In genomic region chr9:81559741-81560140, GRCh38 we compare ENCODE assay signal across 11 cellular contexts.
DNase-seq lines count a peak whose midpoint lies in the region; ATAC-seq and TF ChIP-seq lines count a peak whose summit lies in the region.
"Had no signal": no experiment of that assay in that cellular context is flagged by ENCODE, and none has a peak within 500 bp of the region (broad histone marks: within the 10 kb centered on the region; RNA-seq: fewer than 3 reads in every experiment).

No MANE protein-coding gene starts in this region.

- H3K4me1 ChIP-seq in DND-41 (ENCODE audit: insufficient read depth, low read length) (no peaks in the 10 kb centered on the region), ascending aorta (peaks cover 0 to 16% of the 10 kb centered on the region in 2 donors), gastrocnemius medialis (peaks cover 19 to 37% of the 10 kb centered on the region in 2 donors)

- no peak overlapping the region for H3K27ac ChIP-seq in DND-41 (ENCODE audit: low read length)
- H3K27ac ChIP-seq in ascending aorta, result peak overlapping the region in 1 of 2 donors; percentile 23
- no peak overlapping the region for H3K27ac ChIP-seq in gastrocnemius medialis
- H3K27ac ChIP-seq: psoas muscle had no signal

- H3K36me3 ChIP-seq in DND-41 (ENCODE audit: insufficient read depth, low read length) (no peaks in the 10 kb centered on the region), ascending aorta (no peaks in the 10 kb centered on the region), gastrocnemius medialis (no peaks in the 10 kb centered on the region)

- in situ Hi-C loops in gastrocnemius medialis (cut with MboI; ENCODE audit: low sequenced_read_pairs in 4 of 4), result no loop called here

- intact Hi-C loops in ascending aorta (cut with DNase I) (no loop called here), gastrocnemius medialis (cut with DNase I; ENCODE audit: low total_unique reads) (no loop called here)

- no peaks in the 10 kb centered on the region for H3K27me3 ChIP-seq in DND-41 (ENCODE audit: insufficient read depth, low read length, poor library complexity)
- H3K27me3 ChIP-seq in ascending aorta, result no peaks in the 10 kb centered on the region
- no peaks in the 10 kb centered on the region for H3K27me3 ChIP-seq in gastrocnemius medialis

- peak overlapping the region; percentile 34; the same call in 1 of the 2 replicates for H2AFZ ChIP-seq in DND-41 (ENCODE audit: low read depth, low read length)

- DNase-seq in DND-41, result no peak
- peak; percentile 23 for DNase-seq in RKO (ENCODE audit: low spot score)
- peak; percentile 86 for DNase-seq in epithelial cell of esophagus (ENCODE audit: low read depth)
- peak; percentile 94 for DNase-seq in non-pigmented ciliary epithelial cell (ENCODE audit: low read depth)
- no peak for DNase-seq in stimulated activated effector memory CD8-positive, alpha-beta T cell treated with anti-CD3 and anti-CD28 coated beads, Interleukin-12 subunit alpha, Interleukin-12 subunit beta, amount 100 ng/mL, for 72 hours (ENCODE audit: low spot score in 2 of 2)
- DNase-seq in ascending aorta (ENCODE audit: low spot score in 2 of 2), result no peak
- DNase-seq in gastrocnemius medialis, result no peak
- DNase-seq: H9, NCI-H2171, psoas muscle had no signal

- H3K4me2 ChIP-seq in DND-41 (ENCODE audit: insufficient read depth, low read length), result no peak overlapping the region

- no peaks in the 10 kb centered on the region for H3K79me2 ChIP-seq in DND-41 (ENCODE audit: insufficient read depth, low read length)

- H3K9me3 ChIP-seq in DND-41 (ENCODE audit: insufficient read depth, low read length, severe bottlenecking) (no peaks in the 10 kb centered on the region), ascending aorta (no peaks in the 10 kb centered on the region), gastrocnemius medialis (no peaks in the 10 kb centered on the region)
- H3K9me3 ChIP-seq: psoas muscle had no signal

- H3K4me3 ChIP-seq in DND-41 (ENCODE audit: low read depth in 1 of 2, low read length in 2 of 2) (no peak overlapping the region), epithelial cell of esophagus (ENCODE audit: low read length) (no peak overlapping the region), ascending aorta (no peak overlapping the region), gastrocnemius medialis (no peak overlapping the region)
- H3K4me3 ChIP-seq: psoas muscle had no signal

- H3K9ac ChIP-seq in DND-41 (ENCODE audit: low read depth, low read length), result no peak overlapping the region

- no peak for ATAC-seq in DND-41 (ENCODE audit: insufficient read depth, low read depth)
- ATAC-seq in stimulated activated effector memory CD8-positive, alpha-beta T cell treated with anti-CD3 and anti-CD28 coated beads, Interleukin-12 subunit alpha, Interleukin-12 subunit beta, amount 100 ng/mL, for 72 hours, result no peak
- ATAC-seq in gastrocnemius medialis, result no peak
- ATAC-seq in GM18909 (IDR thresholded peaks at IDR 0.05; ENCODE audit: poor library complexity, unreplicated experiment), result no peak

- peaks cover 3% of the 10 kb centered on the region for H3K9me3 Mint-ChIP-seq in stimulated activated effector memory CD8-positive, alpha-beta T cell treated with anti-CD3 and anti-CD28 coated beads, Interleukin-12 subunit alpha, Interleukin-12 subunit beta, amount 100 ng/mL, for 72 hours
- H3K9me3 Mint-ChIP-seq: H9 had no signal

- H4K20me1 ChIP-seq in DND-41 (ENCODE audit: insufficient read depth, low read length), result no peaks in the 10 kb centered on the region

- no peaks in the 10 kb centered on the region for H3K4me1 Mint-ChIP-seq in stimulated activated effector memory CD8-positive, alpha-beta T cell treated with anti-CD3 and anti-CD28 coated beads, Interleukin-12 subunit alpha, Interleukin-12 subunit beta, amount 100 ng/mL, for 72 hours

- H3K27ac Mint-ChIP-seq in stimulated activated effector memory CD8-positive, alpha-beta T cell treated with anti-CD3 and anti-CD28 coated beads, Interleukin-12 subunit alpha, Interleukin-12 subunit beta, amount 100 ng/mL, for 72 hours, result no peak overlapping the region
- H3K27ac Mint-ChIP-seq: H9 had no signal

- TF ChIP-seq CTCF in DND-41 (IDR thresholded peaks at IDR 0.05; ENCODE audit: borderline replicate concordance, extremely low read depth, low read length, poor library complexity, severe bottlenecking), result no peak
- TF ChIP-seq CTCF in epithelial cell of esophagus (IDR thresholded peaks at IDR 0.05; ENCODE audit: insufficient read depth, low read depth, low read length, missing control alignments), result no peak
- no peak for TF ChIP-seq CTCF in ascending aorta (IDR thresholded peaks at IDR 0.05)
- no peak for TF ChIP-seq CTCF in gastrocnemius medialis (IDR thresholded peaks at IDR 0.05 in 4 of 5, conservative IDR thresholded peaks at IDR 0.05 in 1 of 5)

- no peak overlapping the region for H3K4me3 Mint-ChIP-seq in stimulated activated effector memory CD8-positive, alpha-beta T cell treated with anti-CD3 and anti-CD28 coated beads, Interleukin-12 subunit alpha, Interleukin-12 subunit beta, amount 100 ng/mL, for 72 hours
- H3K4me3 Mint-ChIP-seq: H9 had no signal

- no peaks in the 10 kb centered on the region for H3K36me3 Mint-ChIP-seq in stimulated activated effector memory CD8-positive, alpha-beta T cell treated with anti-CD3 and anti-CD28 coated beads, Interleukin-12 subunit alpha, Interleukin-12 subunit beta, amount 100 ng/mL, for 72 hours

- TF ChIP-seq POLR2A in gastrocnemius medialis (IDR thresholded peaks at IDR 0.05), result no peak

Comparison
In these comparisons a context has a peak if more than half of its experiments do, and no peak if none do; other contexts are left out.
1. DNase-seq: peak in RKO (single experiment), epithelial cell of esophagus (single experiment) and non-pigmented ciliary epithelial cell (single experiment); none in DND-41 (single experiment), stimulated activated effector memory CD8-positive, alpha-beta T cell treated with anti-CD3 and anti-CD28 coated beads, Interleukin-12 subunit alpha, Interleukin-12 subunit beta, amount 100 ng/mL, for 72 hours (0 of 2), ascending aorta (0 of 2) and gastrocnemius medialis (0 of 2).